8 cellular contexts compared by ENCODE assay signal in the genomic region with DNA sequence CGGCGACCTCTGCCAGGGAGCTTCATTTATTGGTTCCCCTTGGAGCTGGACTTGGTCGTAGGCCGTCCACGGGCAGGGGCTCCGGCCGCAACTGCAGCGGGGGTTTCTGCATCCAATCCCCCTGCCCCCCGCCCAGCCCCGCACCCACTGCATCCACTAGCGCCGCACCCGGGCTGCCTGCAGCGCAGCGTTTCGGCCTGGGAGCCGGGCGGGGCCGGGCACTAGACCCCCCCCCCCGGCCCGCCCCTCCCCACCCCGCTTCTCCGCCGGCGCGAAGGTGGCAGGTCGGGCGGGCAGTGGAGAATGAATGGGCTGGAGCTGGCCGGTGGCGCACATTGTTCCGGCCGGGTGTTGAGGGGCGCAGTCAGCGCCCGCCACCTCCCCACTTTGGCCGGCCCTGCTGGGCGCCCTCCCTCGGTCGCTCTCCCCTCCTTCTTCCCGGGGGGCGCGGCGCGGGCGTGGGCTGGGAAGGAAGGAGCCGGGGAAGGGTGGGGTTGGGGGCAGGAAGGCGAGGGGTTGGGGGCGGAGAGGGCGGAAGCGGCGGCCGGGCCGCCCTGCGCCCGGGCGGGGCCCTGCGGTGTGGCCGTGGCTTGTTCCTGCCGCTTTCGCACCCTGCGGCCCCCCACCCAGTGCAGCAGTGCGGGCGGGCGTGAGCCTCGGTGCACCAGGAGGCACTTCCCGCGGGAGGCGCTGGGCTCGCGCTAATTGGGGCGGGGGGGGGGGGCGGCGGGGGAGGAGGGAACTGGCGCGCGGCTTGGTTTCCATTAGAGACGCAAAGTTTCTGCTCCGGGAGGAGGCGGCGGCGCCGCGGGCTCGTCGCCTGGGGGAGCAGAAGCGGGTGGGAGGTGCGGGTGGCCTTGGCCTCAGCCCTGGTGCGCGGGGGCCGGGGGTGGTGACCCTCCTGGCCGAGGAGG. TPM values are rescaled to one million over a fixed set of nuclear protein-coding genes. Genes with fewer than 3 reads are reported as not detected.
DNase-seq lines count a peak whose midpoint lies in the region; ATAC-seq and TF ChIP-seq lines count a peak whose summit lies in the region.

No MANE protein-coding gene starts in this region.

- no peak for TF ChIP-seq CTCF in BJ (IDR thresholded peaks at IDR 0.05; ENCODE audit: insufficient read depth, low read depth, low read length)
- no peak for TF ChIP-seq CTCF in SK-N-SH (IDR thresholded peaks at IDR 0.05)
- TF ChIP-seq CTCF in parathyroid adenoma (IDR thresholded peaks at IDR 0.05), result no peak
- no peak for TF ChIP-seq CTCF in upper lobe of right lung (IDR thresholded peaks at IDR 0.05)

- TF ChIP-seq RAD21 in SK-N-SH (IDR thresholded peaks at IDR 0.05; ENCODE audit: low read length), result no peak

- H3K9me2 ChIP-seq in SK-N-SH, result no peaks in the 10 kb centered on the region

- DNase-seq in BJ (ENCODE audit: low read depth) (no peak), GM19238 (ENCODE audit: insufficient read length, low spot score) (peak; percentile 76), SK-N-SH (peak; percentile 86), Right ventricle myocardium superior (peak; percentile 78), upper lobe of right lung (peak; percentile 85)

- H3K4me2 ChIP-seq in SK-N-SH (peak overlapping the region; percentile 98), parathyroid adenoma (ENCODE audit: low read length) (peak overlapping the region; percentile 89)

- H3K36me3 Mint-ChIP-seq in activated naive CD4-positive, alpha-beta T cell treated with anti-CD3 and anti-CD28 coated beads, Interleukin-2, amount 50 U/mL, for 24 hours, result peaks cover 18% of the 10 kb centered on the region

- H3K36me3 ChIP-seq in BJ (ENCODE audit: control insufficient read depth, insufficient read depth, low read length), result peaks cover 11% of the 10 kb centered on the region
- peaks cover 27 to 29% of the 10 kb centered on the region in 2 experiments for H3K36me3 ChIP-seq in SK-N-SH (replicated peaks in 1 of 2; ENCODE audit: control insufficient read depth in 1 of 2, insufficient read depth in 2 of 2, low read length in 1 of 2)
- no peaks in the 10 kb centered on the region for H3K36me3 ChIP-seq in parathyroid adenoma (ENCODE audit: control insufficient read depth, insufficient read depth, low read length)
- peaks cover 29% of the 10 kb centered on the region for H3K36me3 ChIP-seq in upper lobe of right lung

- no peaks in the 10 kb centered on the region for H3F3A ChIP-seq in SK-N-SH (replicated peaks; ENCODE audit: insufficient read depth)

- H4K20me1 ChIP-seq in SK-N-SH (ENCODE audit: insufficient read depth), result peaks cover 45% of the 10 kb centered on the region

- H3K27me3 ChIP-seq in BJ (ENCODE audit: control insufficient read depth, insufficient read depth, low read length), result no peaks in the 10 kb centered on the region
- H3K27me3 ChIP-seq in SK-N-SH (ENCODE audit: insufficient read depth), result no peaks in the 10 kb centered on the region
- no peaks in the 10 kb centered on the region for H3K27me3 ChIP-seq in parathyroid adenoma (ENCODE audit: control insufficient read depth, insufficient read depth, low read length)
- no peaks in the 10 kb centered on the region for H3K27me3 ChIP-seq in upper lobe of right lung

- CTCF ChIA-PET in BJ (lab: Yijun Ruan, JAX), result interaction anchor here (0.9 to 1.8 kb wide), 3 partner anchors 9 to 301 kb away, joined by 3 to 7 read pairs (median 4); no protein-coding TSS in a partner anchor
- CTCF ChIA-PET in SK-N-SH (lab: Yijun Ruan, JAX), result interaction anchor here (0.5 to 2.6 kb wide), 8 partner anchors 10 to 360 kb away, joined by 3 to 13 read pairs (median 4); no protein-coding TSS in a partner anchor

- peak overlapping the region; percentile 93 for H3K27ac Mint-ChIP-seq in activated naive CD4-positive, alpha-beta T cell treated with anti-CD3 and anti-CD28 coated beads, Interleukin-2, amount 50 U/mL, for 24 hours

- H3K9ac ChIP-seq in SK-N-SH (peak overlapping the region; percentile 91), parathyroid adenoma (peak overlapping the region; percentile 79)

- H3K27me3 Mint-ChIP-seq in activated naive CD4-positive, alpha-beta T cell treated with anti-CD3 and anti-CD28 coated beads, Interleukin-2, amount 50 U/mL, for 24 hours, result no peaks in the 10 kb centered on the region

- H3K4me1 Mint-ChIP-seq in activated naive CD4-positive, alpha-beta T cell treated with anti-CD3 and anti-CD28 coated beads, Interleukin-2, amount 50 U/mL, for 24 hours, result peaks cover 43% of the 10 kb centered on the region

- H3K4me3 ChIP-seq in BJ (ENCODE audit: low read depth, low read length), result peak overlapping the region; percentile 98
- H3K4me3 ChIP-seq in SK-N-SH (ENCODE audit: low read depth in 2 of 2, low read length in 1 of 2), result peak overlapping the region; percentile 86 to 99
- peak overlapping the region; percentile 89 for H3K4me3 ChIP-seq in parathyroid adenoma (ENCODE audit: low read depth, low read length)
- H3K4me3 ChIP-seq in upper lobe of right lung, result peak overlapping the region; percentile 99

- POLR2A ChIA-PET in BJ (lab: Charles Lee), result interaction anchor here (0.6 to 0.8 kb wide), 2 partner anchors 14 to 250 kb away, joined by 3 to 4 read pairs; no protein-coding TSS in a partner anchor
- POLR2A ChIA-PET in SK-N-SH (lab: Yijun Ruan, JAX), result interaction anchor here (0.6 to 2.8 kb wide), 18 partner anchors 10 to 360 kb away, joined by 3 to 36 read pairs (median 4); partner anchors contain the start of gene NRDE2

- peak overlapping the region; percentile 57 to 86; a peak in 3 of 4 replicates for H3K27ac ChIP-seq in SK-N-SH (ENCODE audit: low read depth in 2 of 2, low read length in 1 of 2)
- peak overlapping the region; percentile 88 for H3K27ac ChIP-seq in parathyroid adenoma
- H3K27ac ChIP-seq in upper lobe of right lung, result peak overlapping the region; percentile 89

- H3K9me3 Mint-ChIP-seq in activated naive CD4-positive, alpha-beta T cell treated with anti-CD3 and anti-CD28 coated beads, Interleukin-2, amount 50 U/mL, for 24 hours, result no peaks in the 10 kb centered on the region

- ATAC-seq in HG03460 (IDR thresholded peaks at IDR 0.05; ENCODE audit: unreplicated experiment), result peak; percentile 31
- peak; percentile 46 for ATAC-seq in Right ventricle myocardium superior (ENCODE audit: poor library complexity)
- peak; percentile 64 for ATAC-seq in upper lobe of right lung

- no peaks in the 10 kb centered on the region for H3K9me3 ChIP-seq in SK-N-SH
- no peaks in the 10 kb centered on the region for H3K9me3 ChIP-seq in parathyroid adenoma (ENCODE audit: control insufficient read depth, low read length)
- H3K9me3 ChIP-seq in upper lobe of right lung, result no peaks in the 10 kb centered on the region

- H3K79me2 ChIP-seq in SK-N-SH (ENCODE audit: insufficient read depth), result peaks cover 54% of the 10 kb centered on the region
- peaks cover 26% of the 10 kb centered on the region for H3K79me2 ChIP-seq in parathyroid adenoma

- 0 out of 2 replicates have a peak overlapping the region, but pooled peaks have one; percentile 44 for H2AFZ ChIP-seq in SK-N-SH (ENCODE audit: low read depth)
- peak overlapping the region; percentile 14 for H2AFZ ChIP-seq in parathyroid adenoma

- no peak for TF ChIP-seq EP300 in SK-N-SH (IDR thresholded peaks at IDR 0.05; ENCODE audit: borderline replicate concordance in 1 of 2, low read depth in 1 of 2, low read length in 1 of 2)

- peaks cover 4 to 26% of the 10 kb centered on the region in 2 experiments; a peak in 3 of 4 replicates for H3K4me1 ChIP-seq in SK-N-SH (ENCODE audit: control insufficient read depth in 1 of 2, insufficient read depth in 2 of 2, low read depth in 1 of 2, low read length in 1 of 2)
- peaks cover 13% of the 10 kb centered on the region for H3K4me1 ChIP-seq in parathyroid adenoma
- H3K4me1 ChIP-seq in upper lobe of right lung, result peaks cover 39% of the 10 kb centered on the region

- 0% methylated on average over 5 of the region's 91 CpGs for WGBS in SK-N-SH (ENCODE audit: low lambda C conversion rate)

- intact Hi-C loops in Right ventricle myocardium superior (cut with DNase I), result loop anchor here (2.0 to 10.0 kb wide), 4 partner anchors 15 to 417 kb away; partner anchors contain the start of gene TTC7B
- intact Hi-C loops in upper lobe of right lung (cut with DNase I), result no loop called here

- peak overlapping the region; percentile 98 for H3K4me3 Mint-ChIP-seq in activated naive CD4-positive, alpha-beta T cell treated with anti-CD3 and anti-CD28 coated beads, Interleukin-2, amount 50 U/mL, for 24 hours

TF ChIP-seq in SK-N-SH, 30 proteins besides CTCF, POLR2A, EP300 and RAD21:
- peak; percentile 10 for TF ChIP-seq CHD2 (IDR thresholded peaks at IDR 0.05; ENCODE audit: low read length, partially characterized antibody)
- TF ChIP-seq FOSL2 (IDR thresholded peaks at IDR 0.05; ENCODE audit: borderline replicate concordance, low read depth), result no peak

RNA-seq across cellular contexts. Expression of gene CALM1, which starts 0.8 kb away (rescaled TPM):
- polyA plus RNA-seq in BJ (2011; rRNA removed), result 251 and 376 TPM in 2 replicates
- polyA minus RNA-seq in BJ (2011; rRNA and poly(A)+ RNA removed), result 194 and 240 TPM in 2 replicates
- polyA plus RNA-seq in SK-N-SH (2012; rRNA removed), result 221 and 299 TPM in 2 replicates
- 260 and 283 TPM in 2 replicates for polyA plus RNA-seq in SK-N-SH (2012; cell fraction: cytosol; rRNA removed)
- polyA plus RNA-seq in SK-N-SH (2012; cell fraction: nucleus; rRNA removed), result 165 and 178 TPM in 2 replicates
- 575 TPM for total RNA-seq in Right ventricle myocardium superior
- 477 TPM for total RNA-seq in upper lobe of right lung
